ENCODE assay signal across 1 cellular context in the genomic region with DNA sequence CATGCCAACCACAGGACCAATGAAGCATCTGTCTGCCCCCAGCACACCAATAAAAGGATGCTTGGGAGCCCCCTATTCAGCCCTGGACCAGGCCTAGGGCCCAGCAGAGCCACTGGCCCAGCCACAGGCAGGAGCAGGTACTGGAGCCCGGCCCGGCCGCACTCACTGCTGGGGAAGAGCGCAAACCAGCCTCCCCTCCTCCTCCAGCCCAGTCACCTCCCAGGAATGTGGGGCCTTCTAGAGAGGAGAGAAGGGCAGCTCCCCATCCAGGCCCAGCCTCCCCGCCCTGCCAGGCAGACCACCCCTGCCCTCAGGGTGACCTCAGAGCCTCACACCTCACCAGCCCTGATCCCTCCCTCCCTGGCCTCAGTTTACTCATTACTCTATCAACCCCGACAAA.
TF ChIP-seq lines count a peak whose summit lies in the region.

No MANE protein-coding gene starts in this region.

TF ChIP-seq in WTC11, 78 proteins besides CTCF, POLR2A, EP300 and RAD21 (continued from another document):
- TF ChIP-seq, protein P1, sequence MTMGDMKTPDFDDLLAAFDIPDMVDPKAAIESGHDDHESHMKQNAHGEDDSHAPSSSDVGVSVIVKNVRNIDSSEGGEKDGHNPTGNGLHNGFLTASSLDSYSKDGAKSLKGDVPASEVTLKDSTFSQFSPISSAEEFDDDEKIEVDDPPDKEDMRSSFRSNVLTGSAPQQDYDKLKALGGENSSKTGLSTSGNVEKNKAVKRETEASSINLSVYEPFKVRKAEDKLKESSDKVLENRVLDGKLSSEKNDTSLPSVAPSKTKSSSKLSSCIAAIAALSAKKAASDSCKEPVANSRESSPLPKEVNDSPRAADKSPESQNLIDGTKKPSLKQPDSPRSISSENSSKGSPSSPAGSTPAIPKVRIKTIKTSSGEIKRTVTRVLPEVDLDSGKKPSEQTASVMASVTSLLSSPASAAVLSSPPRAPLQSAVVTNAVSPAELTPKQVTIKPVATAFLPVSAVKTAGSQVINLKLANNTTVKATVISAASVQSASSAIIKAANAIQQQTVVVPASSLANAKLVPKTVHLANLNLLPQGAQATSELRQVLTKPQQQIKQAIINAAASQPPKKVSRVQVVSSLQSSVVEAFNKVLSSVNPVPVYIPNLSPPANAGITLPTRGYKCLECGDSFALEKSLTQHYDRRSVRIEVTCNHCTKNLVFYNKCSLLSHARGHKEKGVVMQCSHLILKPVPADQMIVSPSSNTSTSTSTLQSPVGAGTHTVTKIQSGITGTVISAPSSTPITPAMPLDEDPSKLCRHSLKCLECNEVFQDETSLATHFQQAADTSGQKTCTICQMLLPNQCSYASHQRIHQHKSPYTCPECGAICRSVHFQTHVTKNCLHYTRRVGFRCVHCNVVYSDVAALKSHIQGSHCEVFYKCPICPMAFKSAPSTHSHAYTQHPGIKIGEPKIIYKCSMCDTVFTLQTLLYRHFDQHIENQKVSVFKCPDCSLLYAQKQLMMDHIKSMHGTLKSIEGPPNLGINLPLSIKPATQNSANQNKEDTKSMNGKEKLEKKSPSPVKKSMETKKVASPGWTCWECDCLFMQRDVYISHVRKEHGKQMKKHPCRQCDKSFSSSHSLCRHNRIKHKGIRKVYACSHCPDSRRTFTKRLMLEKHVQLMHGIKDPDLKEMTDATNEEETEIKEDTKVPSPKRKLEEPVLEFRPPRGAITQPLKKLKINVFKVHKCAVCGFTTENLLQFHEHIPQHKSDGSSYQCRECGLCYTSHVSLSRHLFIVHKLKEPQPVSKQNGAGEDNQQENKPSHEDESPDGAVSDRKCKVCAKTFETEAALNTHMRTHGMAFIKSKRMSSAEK (CRISPR knock-in tag; IDR thresholded peaks at IDR 0.05; ENCODE audit: borderline replicate concordance): no peak
- TF ChIP-seq TCF7 (CRISPR knock-in tag; IDR thresholded peaks at IDR 0.05; ENCODE audit: low read depth): no peak
- TF ChIP-seq, protein P2, sequence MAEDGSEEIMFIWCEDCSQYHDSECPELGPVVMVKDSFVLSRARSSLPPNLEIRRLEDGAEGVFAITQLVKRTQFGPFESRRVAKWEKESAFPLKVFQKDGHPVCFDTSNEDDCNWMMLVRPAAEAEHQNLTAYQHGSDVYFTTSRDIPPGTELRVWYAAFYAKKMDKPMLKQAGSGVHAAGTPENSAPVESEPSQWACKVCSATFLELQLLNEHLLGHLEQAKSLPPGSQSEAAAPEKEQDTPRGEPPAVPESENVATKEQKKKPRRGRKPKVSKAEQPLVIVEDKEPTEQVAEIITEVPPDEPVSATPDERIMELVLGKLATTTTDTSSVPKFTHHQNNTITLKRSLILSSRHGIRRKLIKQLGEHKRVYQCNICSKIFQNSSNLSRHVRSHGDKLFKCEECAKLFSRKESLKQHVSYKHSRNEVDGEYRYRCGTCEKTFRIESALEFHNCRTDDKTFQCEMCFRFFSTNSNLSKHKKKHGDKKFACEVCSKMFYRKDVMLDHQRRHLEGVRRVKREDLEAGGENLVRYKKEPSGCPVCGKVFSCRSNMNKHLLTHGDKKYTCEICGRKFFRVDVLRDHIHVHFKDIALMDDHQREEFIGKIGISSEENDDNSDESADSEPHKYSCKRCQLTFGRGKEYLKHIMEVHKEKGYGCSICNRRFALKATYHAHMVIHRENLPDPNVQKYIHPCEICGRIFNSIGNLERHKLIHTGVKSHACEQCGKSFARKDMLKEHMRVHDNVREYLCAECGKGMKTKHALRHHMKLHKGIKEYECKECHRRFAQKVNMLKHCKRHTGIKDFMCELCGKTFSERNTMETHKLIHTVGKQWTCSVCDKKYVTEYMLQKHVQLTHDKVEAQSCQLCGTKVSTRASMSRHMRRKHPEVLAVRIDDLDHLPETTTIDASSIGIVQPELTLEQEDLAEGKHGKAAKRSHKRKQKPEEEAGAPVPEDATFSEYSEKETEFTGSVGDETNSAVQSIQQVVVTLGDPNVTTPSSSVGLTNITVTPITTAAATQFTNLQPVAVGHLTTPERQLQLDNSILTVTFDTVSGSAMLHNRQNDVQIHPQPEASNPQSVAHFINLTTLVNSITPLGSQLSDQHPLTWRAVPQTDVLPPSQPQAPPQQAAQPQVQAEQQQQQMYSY (CRISPR knock-in tag; IDR thresholded peaks at IDR 0.05): no peak
- TF ChIP-seq NFE2L1 (CRISPR knock-in tag; IDR thresholded peaks at IDR 0.05): no peak
- TF ChIP-seq CBFB (CRISPR knock-in tag; IDR thresholded peaks at IDR 0.05; ENCODE audit: low read depth): no peak
- TF ChIP-seq OVOL2 (CRISPR knock-in tag; IDR thresholded peaks at IDR 0.05; ENCODE audit: borderline replicate concordance): no peak
- TF ChIP-seq, protein P3, sequence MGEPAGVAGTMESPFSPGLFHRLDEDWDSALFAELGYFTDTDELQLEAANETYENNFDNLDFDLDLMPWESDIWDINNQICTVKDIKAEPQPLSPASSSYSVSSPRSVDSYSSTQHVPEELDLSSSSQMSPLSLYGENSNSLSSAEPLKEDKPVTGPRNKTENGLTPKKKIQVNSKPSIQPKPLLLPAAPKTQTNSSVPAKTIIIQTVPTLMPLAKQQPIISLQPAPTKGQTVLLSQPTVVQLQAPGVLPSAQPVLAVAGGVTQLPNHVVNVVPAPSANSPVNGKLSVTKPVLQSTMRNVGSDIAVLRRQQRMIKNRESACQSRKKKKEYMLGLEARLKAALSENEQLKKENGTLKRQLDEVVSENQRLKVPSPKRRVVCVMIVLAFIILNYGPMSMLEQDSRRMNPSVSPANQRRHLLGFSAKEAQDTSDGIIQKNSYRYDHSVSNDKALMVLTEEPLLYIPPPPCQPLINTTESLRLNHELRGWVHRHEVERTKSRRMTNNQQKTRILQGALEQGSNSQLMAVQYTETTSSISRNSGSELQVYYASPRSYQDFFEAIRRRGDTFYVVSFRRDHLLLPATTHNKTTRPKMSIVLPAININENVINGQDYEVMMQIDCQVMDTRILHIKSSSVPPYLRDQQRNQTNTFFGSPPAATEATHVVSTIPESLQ (CRISPR knock-in tag; IDR thresholded peaks at IDR 0.05): no peak
- TF ChIP-seq ELF4 (CRISPR knock-in tag; IDR thresholded peaks at IDR 0.05; ENCODE audit: low read depth): no peak
